Comparison of ENCODE assay signal across 21 cellular contexts in genomic region chr5:31453522-31453921, GRCh38.
"Had no signal": no experiment of that assay in that cellular context is flagged by ENCODE, and none has a peak within 500 bp of the region (broad histone marks: within the 10 kb centered on the region; RNA-seq: fewer than 3 reads in every experiment).

No MANE protein-coding gene starts in this region.

- H3K27ac ChIP-seq: body of pancreas, esophagus muscularis mucosa, gastroesophageal sphincter, heart left ventricle, left lung, thoracic aorta, upper lobe of left lung had no signal

- FAIRE-seq: endothelial cell of umbilical vein had no signal

- H3K27me3 ChIP-seq: body of pancreas, esophagus muscularis mucosa, gastroesophageal sphincter, heart left ventricle, left lung, upper lobe of left lung had no signal

- DNase-seq: activated CD4-positive, alpha-beta memory T cell treated with anti-CD3 and anti-CD28 coated beads, Interleukin-2, amount 10 ng/mL, durations not matched to agents 7 days and 5 days; activated CD4-positive, alpha-beta T cell treated with anti-CD3 and anti-CD28 coated beads for 48 hours; activated CD4-positive, CD25-positive, alpha-beta regulatory T cell; activated CD8-positive, alpha-beta memory T cell treated with anti-CD3 and anti-CD28 coated beads, Interleukin-2, amount 10 ng/mL, durations not matched to agents 7 days and 5 days; activated naive CD4-positive, alpha-beta T cell treated with Interleukin-2 at 50 U/mL for 16 hours; activated naive CD8-positive, alpha-beta T cell treated with anti-CD3 and anti-CD28 coated beads, Interleukin-2, amount 10 ng/mL, durations not matched to agents 7 days and 5 days; body of pancreas; effector CD8-positive, alpha-beta T cell; heart left ventricle; left lung; midbrain; nucleus accumbens; stimulated activated CD4-positive, alpha-beta T cell treated with anti-CD3 and anti-CD28 coated beads, Interleukin-4, amount 100 ng/mL, for 24 hours; T-helper 9 cell; upper lobe of left lung had no signal

- H3K4me3 ChIP-seq: body of pancreas, esophagus muscularis mucosa, gastroesophageal sphincter, heart left ventricle, left lung, thoracic aorta, upper lobe of left lung had no signal

- H3K4me1 ChIP-seq: body of pancreas, esophagus muscularis mucosa, gastroesophageal sphincter, heart left ventricle, left lung, upper lobe of left lung had no signal

- ATAC-seq: activated CD8-positive, alpha-beta memory T cell treated with anti-CD3 and anti-CD28 coated beads, Interleukin-2, amount 10 ng/mL, durations not matched to agents 7 days and 5 days; body of pancreas; gastroesophageal sphincter; heart left ventricle; left lung; sciatic nerve; stimulated activated memory B cell treated with anti-CD40 and anti-IgM and Interleukin-4, amounts not matched to agents 10 μg/mL and 1 μg/mL and 100 μg/mL, for 72 hours had no signal
